Comparison of ENCODE assay signal across 7 cellular contexts in genomic region chr20:50116368-50116999, GRCh38. TPM values are rescaled to one million over a fixed set of nuclear protein-coding genes. Genes with fewer than 3 reads are reported as not detected.
DNase-seq lines count a peak whose midpoint lies in the region; ATAC-seq and TF ChIP-seq lines count a peak whose summit lies in the region.

No MANE protein-coding gene starts in this region.

- H3K4me2 ChIP-seq in hepatocyte = peak overlapping the region; percentile 71

- H3K9me3 Mint-ChIP-seq in activated CD8-positive, alpha-beta T cell treated with anti-CD3 and anti-CD28 coated beads for 36 hours = no peaks in the 10 kb centered on the region
- no peaks in the 10 kb centered on the region for H3K9me3 Mint-ChIP-seq in stimulated activated memory B cell treated with anti-CD40 and anti-IgM and Interleukin-4, amounts not matched to agents 10 μg/mL and 1 μg/mL and 100 μg/mL, for 72 hours

- no peaks in the 10 kb centered on the region for H3K27me3 Mint-ChIP-seq in activated CD8-positive, alpha-beta T cell treated with anti-CD3 and anti-CD28 coated beads for 36 hours
- no peaks in the 10 kb centered on the region for H3K27me3 Mint-ChIP-seq in stimulated activated memory B cell treated with anti-CD40 and anti-IgM and Interleukin-4, amounts not matched to agents 10 μg/mL and 1 μg/mL and 100 μg/mL, for 72 hours

- WGBS in hepatocyte (ENCODE audit: low lambda C conversion rate, missing lambda C conversion rate) = 94% methylated on average over 19 of the region's 19 CpGs

- H3K27ac Mint-ChIP-seq in activated CD8-positive, alpha-beta T cell treated with anti-CD3 and anti-CD28 coated beads for 36 hours = peak overlapping the region; percentile 93
- H3K27ac Mint-ChIP-seq in stimulated activated memory B cell treated with anti-CD40 and anti-IgM and Interleukin-4, amounts not matched to agents 10 μg/mL and 1 μg/mL and 100 μg/mL, for 72 hours = peak overlapping the region; percentile 88

- POLR2A ChIA-PET in activated CD8-positive, alpha-beta T cell treated with anti-CD3 and anti-CD28 coated beads for 36 hours (lab: Charles Lee) = interaction anchor here (0.5 to 1.9 kb wide), 6 partner anchors 17 to 46 kb away, joined by 3 to 15 read pairs (median 3); partner anchors contain the start of gene PEDS1

- H3K27ac ChIP-seq in HL-60 (replicated peaks) = peak overlapping the region; percentile 44
- H3K27ac ChIP-seq in hepatocyte = peak overlapping the region; percentile 50

- no peaks in the 10 kb centered on the region for H3K36me3 ChIP-seq in hepatocyte (replicated peaks; ENCODE audit: insufficient read depth, low read depth)

- DNase-seq in HL-60 (ENCODE audit: low read depth in 1 of 2, low spot score in 1 of 2) (no peak), hepatocyte (ENCODE audit: low spot score) (no peak), KG1 (lab: John Stamatoyannopoulos, UW) (no peak)
- peak; percentile 32 for DNase-seq in activated CD8-positive, alpha-beta T cell treated with anti-CD3 and anti-CD28 coated beads for 36 hours

- peaks cover 40% of the 10 kb centered on the region for H3K4me1 Mint-ChIP-seq in activated CD8-positive, alpha-beta T cell treated with anti-CD3 and anti-CD28 coated beads for 36 hours (ENCODE audit: low read depth)
- peaks cover 53% of the 10 kb centered on the region for H3K4me1 Mint-ChIP-seq in stimulated activated memory B cell treated with anti-CD40 and anti-IgM and Interleukin-4, amounts not matched to agents 10 μg/mL and 1 μg/mL and 100 μg/mL, for 72 hours

- H3K4me3 ChIP-seq in HL-60 (replicated peaks; ENCODE audit: insufficient read depth, low read length) = peak overlapping the region; percentile 53
- H3K4me3 ChIP-seq in hepatocyte = no peak overlapping the region

- H3K4me1 ChIP-seq in hepatocyte (ENCODE audit: insufficient read depth) = peaks cover 17% of the 10 kb centered on the region

- peak overlapping the region; percentile 57 for H2AFZ ChIP-seq in hepatocyte

- H3K27me3 ChIP-seq in HL-60 (ENCODE audit: insufficient read depth, poor library complexity, severe bottlenecking) (no peaks in the 10 kb centered on the region), hepatocyte (no peaks in the 10 kb centered on the region)

- no peaks in the 10 kb centered on the region for H3K9me2 ChIP-seq in hepatocyte (replicated peaks; ENCODE audit: insufficient read depth)

- TF ChIP-seq CTCF in HL-60 (IDR thresholded peaks at IDR 0.05; ENCODE audit: insufficient read depth, low read length) = no peak
- no peak for TF ChIP-seq CTCF in activated CD8-positive, alpha-beta T cell treated with anti-CD3 and anti-CD28 coated beads for 36 hours (IDR thresholded peaks at IDR 0.05)
- TF ChIP-seq CTCF in hepatocyte (IDR thresholded peaks at IDR 0.05; ENCODE audit: poor library complexity) = no peak

- peak overlapping the region; percentile 94 for H3K4me3 Mint-ChIP-seq in activated CD8-positive, alpha-beta T cell treated with anti-CD3 and anti-CD28 coated beads for 36 hours
- peak overlapping the region; percentile 94 for H3K4me3 Mint-ChIP-seq in stimulated activated memory B cell treated with anti-CD40 and anti-IgM and Interleukin-4, amounts not matched to agents 10 μg/mL and 1 μg/mL and 100 μg/mL, for 72 hours

- H3K9me3 ChIP-seq in hepatocyte (ENCODE audit: low read depth) = no peaks in the 10 kb centered on the region

- peaks cover 27% of the 10 kb centered on the region for H3K79me2 ChIP-seq in hepatocyte

- ATAC-seq in activated CD8-positive, alpha-beta T cell treated with anti-CD3 and anti-CD28 coated beads for 36 hours = no peak
- no peak for ATAC-seq in stimulated activated memory B cell treated with anti-CD40 and anti-IgM and Interleukin-4, amounts not matched to agents 10 μg/mL and 1 μg/mL and 100 μg/mL, for 72 hours
- ATAC-seq in GM18502 (IDR thresholded peaks at IDR 0.05; ENCODE audit: poor library complexity, unreplicated experiment) = no peak
- no peak for ATAC-seq in HG03342 (IDR thresholded peaks at IDR 0.05; ENCODE audit: unreplicated experiment)

- peaks cover 11% of the 10 kb centered on the region for H3K36me3 Mint-ChIP-seq in activated CD8-positive, alpha-beta T cell treated with anti-CD3 and anti-CD28 coated beads for 36 hours (ENCODE audit: low read depth)
- H3K36me3 Mint-ChIP-seq in stimulated activated memory B cell treated with anti-CD40 and anti-IgM and Interleukin-4, amounts not matched to agents 10 μg/mL and 1 μg/mL and 100 μg/mL, for 72 hours = peaks cover 5% of the 10 kb centered on the region

- CTCF ChIA-PET in activated CD8-positive, alpha-beta T cell treated with anti-CD3 and anti-CD28 coated beads for 36 hours (lab: Charles Lee) = interaction anchor here (0.9 to 9.5 kb wide), 13 partner anchors 9 to 137 kb away, joined by 3 to 203 read pairs (median 4); partner anchors contain the start of gene PEDS1

- peaks cover 6% of the 10 kb centered on the region for H4K20me1 ChIP-seq in hepatocyte (ENCODE audit: insufficient read depth, poor library complexity, severe bottlenecking)

- intact Hi-C loops in activated CD8-positive, alpha-beta T cell treated with anti-CD3 and anti-CD28 coated beads for 36 hours (cut with micrococcal nuclease) = no loop called here

RNA-seq across cellular contexts. Expression of gene UBE2V1, which starts 3.5 kb away (rescaled TPM):
- 100 to 1,000 TPM; 112 to 151 TPM for total RNA-seq in activated CD8-positive, alpha-beta T cell treated with anti-CD3 and anti-CD28 coated beads for 36 hours
- 57.7 and 64.0 TPM in 2 replicates for total RNA-seq in hepatocyte
- 112 and 114 TPM in 2 replicates for polyA plus RNA-seq in hepatocyte

RNA-seq across cellular contexts. Expression of gene PEDS1, which starts 37.0 kb away (rescaled TPM):
- 10 to 100 TPM; 16.0 to 17.3 TPM for total RNA-seq in activated CD8-positive, alpha-beta T cell treated with anti-CD3 and anti-CD28 coated beads for 36 hours
- total RNA-seq in hepatocyte = 24.5 and 29.5 TPM in 2 replicates
- 39.1 and 46.2 TPM in 2 replicates for polyA plus RNA-seq in hepatocyte
